ENCODE assay signal across 8 cellular contexts in genomic region chr10:132331259-132331955, GRCh38. TPM values are rescaled to one million over a fixed set of nuclear protein-coding genes. Genes with fewer than 3 reads are reported as not detected.
A peak's percentile ranks its signal among the peaks of the same experiment; 100 is the strongest.
DNase-seq lines count a peak whose midpoint lies in the region; ATAC-seq, FAIRE-seq and TF ChIP-seq lines count a peak whose summit lies in the region.

No MANE protein-coding gene starts in this region.

- peak overlapping the region; percentile 99 for H3K4me2 ChIP-seq in astrocyte (ENCODE audit: low read length)

- peaks cover 20% of the 10 kb centered on the region for H3K4me1 ChIP-seq in astrocyte (ENCODE audit: insufficient read depth, low read length)
- peaks cover 29 to 64% of the 10 kb centered on the region in 2 donors for H3K4me1 ChIP-seq in left lung
- H3K4me1 ChIP-seq in thymus (ENCODE audit: control insufficient read depth, insufficient read depth, low read length), result peaks cover 19% of the 10 kb centered on the region

- no peaks in the 10 kb centered on the region for H3K27me3 Mint-ChIP-seq in astrocyte (ENCODE audit: low read depth, unreplicated experiment)

- peaks cover 4% of the 10 kb centered on the region for H3K9me3 Mint-ChIP-seq in astrocyte (ENCODE audit: unreplicated experiment)

- WGBS in thymus, result under 1% methylated on average over 46 of the region's 47 CpGs

- peak overlapping the region; percentile 84 for H2AFZ ChIP-seq in astrocyte (ENCODE audit: low read depth, low read length)

- peaks cover 23% of the 10 kb centered on the region for H3K36me3 Mint-ChIP-seq in astrocyte (ENCODE audit: low read depth, unreplicated experiment)

- H3K4me3 ChIP-seq in GM06990 (replicated peaks; ENCODE audit: low read depth, low read length) (peak overlapping the region; percentile 98), astrocyte (ENCODE audit: insufficient read depth, low read depth, low read length) (peak overlapping the region; percentile 96), left lung (peak overlapping the region; percentile 92 to 95), thymus (ENCODE audit: low read length) (peak overlapping the region; percentile 84)

- H3K9me3 ChIP-seq in astrocyte (ENCODE audit: insufficient read depth, low read depth, low read length) (no peaks in the 10 kb centered on the region), left lung (no peaks in the 10 kb centered on the region), thymus (ENCODE audit: control insufficient read depth) (no peaks in the 10 kb centered on the region)

- H4K20me1 ChIP-seq in astrocyte (ENCODE audit: insufficient read depth, low read length), result peaks cover 28% of the 10 kb centered on the region

- peak overlapping the region; percentile 96 for H3K4me3 Mint-ChIP-seq in astrocyte (ENCODE audit: unreplicated experiment)

- peak overlapping the region; percentile 93 for H3K27ac Mint-ChIP-seq in astrocyte (ENCODE audit: unreplicated experiment)

- intact Hi-C loops in left lung (cut with DNase I), result no loop called here

- ATAC-seq in GM21515 (IDR thresholded peaks at IDR 0.05; ENCODE audit: unreplicated experiment), result peak; percentile 43
- ATAC-seq in left lung, result peak; percentile 17

- peaks cover 52% of the 10 kb centered on the region for H3K79me2 ChIP-seq in astrocyte (ENCODE audit: insufficient read depth, low read length)

- no peak for TF ChIP-seq CTCF in GM06990 (IDR thresholded peaks at IDR 0.05; ENCODE audit: insufficient read depth, low read length, poor library complexity, severe bottlenecking)
- no peak for TF ChIP-seq CTCF in astrocyte (IDR thresholded peaks at IDR 0.05; ENCODE audit: insufficient read depth, low read depth, low read length)
- TF ChIP-seq CTCF in left lung (IDR thresholded peaks at IDR 0.05), result no peak

- H3K36me3 ChIP-seq in GM06990 (ENCODE audit: control insufficient read depth, insufficient read depth, low read length), result no peaks in the 10 kb centered on the region
- peaks cover 2% of the 10 kb centered on the region for H3K36me3 ChIP-seq in astrocyte (ENCODE audit: insufficient read depth, low read length)
- H3K36me3 ChIP-seq in left lung, result no peaks in the 10 kb centered on the region
- peaks cover 5% of the 10 kb centered on the region for H3K36me3 ChIP-seq in thymus (ENCODE audit: control insufficient read depth, insufficient read depth)

- peaks cover 14% of the 10 kb centered on the region for H3K4me1 Mint-ChIP-seq in astrocyte (ENCODE audit: low read depth, unreplicated experiment)

- peak overlapping the region; percentile 91 for H3K9ac ChIP-seq in astrocyte (ENCODE audit: low read length)

- H3K27ac ChIP-seq in astrocyte (ENCODE audit: low read depth, low read length) (peak overlapping the region; percentile 75), left lung (peak overlapping the region; percentile 59 to 88), thymus (ENCODE audit: low read depth) (peak overlapping the region; percentile 78)

- no peak for FAIRE-seq in astrocyte (lab: Jason Lieb, UNC)

- DNase-seq in GM06990 (ENCODE audit: extremely low read depth, insufficient read length) (no peak), HT-29 (ENCODE audit: low spot score) (peak; percentile 60), astrocyte (ENCODE audit: low read depth) (no peak), left lung (no peak), OCI-M2 (lab: John Stamatoyannopoulos, UW; ENCODE audit: unreplicated experiment) (no peak), superior temporal gyrus (ENCODE audit: extremely low spot score) (no peak)

- H3K27me3 ChIP-seq in GM06990 (replicated peaks; ENCODE audit: control insufficient read depth, insufficient read depth, low read length) (no peaks in the 10 kb centered on the region), astrocyte (ENCODE audit: insufficient read depth, low read length) (no peaks in the 10 kb centered on the region), left lung (no peaks in the 10 kb centered on the region), thymus (ENCODE audit: control insufficient read depth, insufficient read depth) (no peaks in the 10 kb centered on the region)

RNA-seq across cellular contexts. Expression of gene LRRC27, which starts 0.6 kb away (rescaled TPM):
- 3.3 and 11.1 TPM in 2 replicates for total RNA-seq in HT-29 (2014; rRNA removed; shearing (Covaris generic))
- 7.8 and 8.0 TPM in 2 replicates for total RNA-seq in astrocyte
- 10 to 100 TPM; 11.7 to 12.6 TPM for total RNA-seq in left lung
- 8.7 TPM for polyA plus RNA-seq in thymus

RNA-seq across cellular contexts. Expression of gene STK32C, which starts 23.7 kb away (rescaled TPM):
- total RNA-seq in HT-29 (2014; rRNA removed; shearing (Covaris generic)), result 19.4 and 20.8 TPM in 2 replicates
- total RNA-seq in astrocyte, result 12.3 and 13.6 TPM in 2 replicates
- 10 to 100 TPM; 13.2 to 18.2 TPM for total RNA-seq in left lung
- polyA plus RNA-seq in thymus, result 18.7 TPM
